In the genomic region with DNA sequence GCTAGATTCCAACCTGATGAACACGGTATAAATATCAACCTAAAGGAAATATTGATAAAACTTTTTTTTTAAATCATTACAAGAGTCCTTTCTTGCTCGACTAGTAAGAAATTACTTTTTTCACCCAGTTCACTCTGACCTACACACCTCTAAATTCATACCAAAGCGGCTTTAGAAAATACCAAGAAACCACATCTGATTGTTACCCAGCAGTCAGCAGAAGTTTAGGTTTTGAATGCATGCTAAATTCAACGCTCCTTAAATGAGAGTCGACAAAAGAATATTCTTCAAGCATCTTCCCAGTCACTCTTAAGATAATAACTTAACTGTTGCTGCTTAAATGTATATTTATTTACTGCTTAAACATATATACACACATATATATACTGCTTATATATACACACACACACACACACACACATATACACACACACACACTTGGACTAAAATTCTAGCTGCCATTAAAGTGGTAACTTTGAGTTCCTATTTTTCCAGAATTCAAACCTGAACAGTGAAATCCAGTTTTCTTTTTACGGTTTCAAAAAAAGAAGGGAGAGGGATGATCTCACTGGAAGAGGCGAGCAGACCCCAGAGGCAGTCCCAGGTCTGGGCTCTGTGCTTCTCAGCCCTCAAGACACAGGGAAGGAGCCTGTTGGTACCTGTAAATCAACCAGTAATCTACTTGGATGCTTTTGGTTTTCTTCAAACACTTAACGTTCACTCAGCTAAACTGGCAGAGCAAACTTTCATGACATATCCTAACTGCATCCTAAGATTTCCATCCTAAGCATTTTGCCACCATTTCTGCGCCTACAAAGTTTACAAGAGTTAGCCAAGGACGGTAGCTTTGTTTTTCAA, we compare ENCODE assay signal across 8 cellular contexts. TPM values are rescaled to one million over a fixed set of nuclear protein-coding genes. Genes with fewer than 3 reads are reported as not detected.
DNase-seq lines count a peak whose midpoint lies in the region; ATAC-seq, FAIRE-seq and TF ChIP-seq lines count a peak whose summit lies in the region.

No MANE protein-coding gene starts in this region.

- peak overlapping the region; percentile 86 for H3K27ac Mint-ChIP-seq in endodermal cell

- TF ChIP-seq POLR2A in ovary (IDR thresholded peaks at IDR 0.05) = no peak

- no peaks in the 10 kb centered on the region for H3K36me3 Mint-ChIP-seq in endodermal cell (ENCODE audit: low read depth)

- H3K27me3 Mint-ChIP-seq in endodermal cell (ENCODE audit: insufficient read depth) = no peaks in the 10 kb centered on the region

- peak overlapping the region; percentile 87 for H3K4me3 Mint-ChIP-seq in endodermal cell

- peaks cover 67% of the 10 kb centered on the region for H3K79me2 ChIP-seq in DOHH2 (ENCODE audit: control insufficient read depth, low read length)

- H3K4me3 ChIP-seq in DOHH2 (ENCODE audit: low read length) = peak overlapping the region; percentile 90
- peak overlapping the region; percentile 96 for H3K4me3 ChIP-seq in endodermal cell (ENCODE audit: low read length)
- peak overlapping the region; percentile 99 for H3K4me3 ChIP-seq in ovary

- peaks cover 40% of the 10 kb centered on the region for H4K20me1 ChIP-seq in DOHH2 (ENCODE audit: control insufficient read depth, insufficient read depth, low read depth, low read length)

- peaks cover 56% of the 10 kb centered on the region for H3K4me1 ChIP-seq in DOHH2 (ENCODE audit: control insufficient read depth, low read length)
- no peaks in the 10 kb centered on the region for H3K4me1 ChIP-seq in endodermal cell (ENCODE audit: control insufficient read depth, insufficient read depth, low read length)
- H3K4me1 ChIP-seq in ovary (ENCODE audit: insufficient read depth) = peaks cover 14% of the 10 kb centered on the region

- no peak for ATAC-seq in GM18909 (IDR thresholded peaks at IDR 0.05; ENCODE audit: poor library complexity, unreplicated experiment)

- H3K36me3 ChIP-seq in DOHH2 (ENCODE audit: control insufficient read depth, low read length) = peaks cover 32% of the 10 kb centered on the region
- H3K36me3 ChIP-seq in endodermal cell (ENCODE audit: control insufficient read depth, insufficient read depth, low read length) = peaks cover 7% of the 10 kb centered on the region
- H3K36me3 ChIP-seq in ovary = no peaks in the 10 kb centered on the region

- intact Hi-C loops in ovary (cut with DNase I) = loop anchor here (5.0 to 10.0 kb wide), 7 partner anchors 68 to 1512 kb away; a partner anchor contains a TSS

- H3K27me3 ChIP-seq in DOHH2 (ENCODE audit: control insufficient read depth, low read length) = no peaks in the 10 kb centered on the region
- no peaks in the 10 kb centered on the region for H3K27me3 ChIP-seq in endodermal cell (ENCODE audit: control insufficient read depth, insufficient read depth, low read length, poor library complexity, severe bottlenecking)
- no peaks in the 10 kb centered on the region for H3K27me3 ChIP-seq in ovary

- no peak for TF ChIP-seq CTCF in DOHH2 (IDR thresholded peaks at IDR 0.05; ENCODE audit: low read depth, low read length, poor library complexity, severe bottlenecking)
- no peak for TF ChIP-seq CTCF in endodermal cell (conservative IDR thresholded peaks at IDR 0.05)
- TF ChIP-seq CTCF in ovary (IDR thresholded peaks at IDR 0.05) = no peak

- H3K27ac ChIP-seq in DOHH2 (ENCODE audit: low read depth, low read length) = peak overlapping the region; percentile 57
- H3K27ac ChIP-seq in endodermal cell (ENCODE audit: low read depth, low read length) = no peak overlapping the region
- H3K27ac ChIP-seq in ovary = peak overlapping the region; percentile 86 to 93

- H3K4me1 Mint-ChIP-seq in endodermal cell = peaks cover 55% of the 10 kb centered on the region

- H3K9me3 Mint-ChIP-seq in endodermal cell = no peaks in the 10 kb centered on the region

- WGBS in endodermal cell (ENCODE audit: insufficient coverage in 1 of 2, insufficient read length in 1 of 2), 2 experiments = 21 to 35% methylated on average over 7 to 10 of the region's 10 CpGs
- WGBS in ovary, 3 donors = 29 to 36% (median 33%) methylated on average over 10 of the region's 10 CpGs

- H3F3A ChIP-seq in DOHH2 (ENCODE audit: control insufficient read depth, insufficient read depth) = peaks cover 18% of the 10 kb centered on the region

- H3K9ac ChIP-seq in endodermal cell (ENCODE audit: extremely low read depth, low read length, poor library complexity, severe bottlenecking) = peak overlapping the region; percentile 61

- no peaks in the 10 kb centered on the region for H3K9me2 ChIP-seq in DOHH2 (replicated peaks; ENCODE audit: control insufficient read depth, low read length)

- no peak for FAIRE-seq in HTR-8/SVneo (lab: Jason Lieb, UNC)

- peak; percentile 65 for DNase-seq in OCI-M1 (lab: John Stamatoyannopoulos, UW)
- DNase-seq in endodermal cell = no peak
- DNase-seq in ovary = no peak
- no peak for DNase-seq in HTR-8/SVneo (ENCODE audit: insufficient read length, low spot score)
- no peak for DNase-seq in NCI-H1105 (lab: John Stamatoyannopoulos, UW)
- DNase-seq in retina = no peak

- no peak for TF ChIP-seq EP300 in ovary (IDR thresholded peaks at IDR 0.05)

- H3K9me3 ChIP-seq in DOHH2 (ENCODE audit: control insufficient read depth, insufficient read depth, low read length) (no peaks in the 10 kb centered on the region), endodermal cell (ENCODE audit: control insufficient read depth, low read length) (no peaks in the 10 kb centered on the region), ovary (no peaks in the 10 kb centered on the region)

- H3K4me2 ChIP-seq in DOHH2 (ENCODE audit: low read length) = peak overlapping the region; percentile 92

RNA-seq across cellular contexts. Expression of a gene that starts 1.7 kb away (rescaled TPM):
- total RNA-seq in endodermal cell (100 to 1,000 TPM; 115 to 125 TPM), ovary (10 to 100 TPM; 34.0 to 73.1 (median 60.6) TPM)
- polyA plus RNA-seq in endodermal cell (2013, experiment 1 of 2) = 109 TPM
- 110 TPM for polyA plus RNA-seq in endodermal cell (2013, experiment 2 of 2)
- 100 to 1,000 TPM in 1 of 2 donors, 10 to 100 TPM in 1; 46.4 to 153 TPM for polyA plus RNA-seq in ovary
